ENCODE assay signal across 1 cellular context in the genomic region with DNA sequence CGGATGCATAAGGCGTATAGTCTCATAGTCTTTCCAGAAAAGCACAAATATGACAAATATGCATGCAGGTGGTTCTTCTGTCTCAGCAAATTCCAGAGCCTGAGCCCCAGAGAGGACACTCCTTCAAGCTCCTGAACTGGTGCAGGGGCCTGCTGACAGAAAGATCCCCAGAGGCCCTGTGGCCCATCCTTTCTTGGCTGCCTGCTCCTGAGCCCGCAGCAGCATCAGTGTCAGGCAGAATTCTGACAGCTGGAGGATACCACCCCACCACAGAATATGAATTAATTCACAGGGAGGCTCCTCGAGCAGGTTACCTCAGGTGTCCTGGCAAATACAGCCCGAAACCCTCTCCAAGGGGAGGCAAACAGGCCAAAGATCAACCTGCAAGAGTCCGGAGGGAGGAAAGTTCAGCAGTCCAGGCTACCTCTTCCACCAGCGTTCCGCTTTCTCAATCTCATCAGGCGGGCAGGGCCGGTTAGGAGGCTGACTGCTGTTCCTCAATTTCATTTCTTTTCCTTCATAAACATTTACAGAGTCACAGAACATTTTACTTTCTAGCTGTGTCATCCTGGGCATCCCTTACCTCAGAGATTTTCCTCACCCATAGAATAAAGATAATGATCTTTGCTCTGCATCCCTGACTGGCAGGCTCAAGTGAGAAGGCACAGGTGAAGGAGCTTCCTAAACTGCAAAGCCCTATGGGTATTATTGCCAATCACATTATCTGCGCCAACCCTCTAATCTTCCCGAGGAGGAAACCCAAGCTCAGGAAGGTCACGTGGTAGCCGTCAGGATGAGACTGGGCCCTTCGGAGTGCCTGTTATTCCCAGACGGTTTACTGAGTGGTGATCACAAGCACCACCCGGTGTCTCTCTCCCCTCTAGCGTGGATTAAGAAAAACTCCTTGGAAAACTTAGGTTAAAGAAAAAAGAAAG.
TF ChIP-seq lines count a peak whose summit lies in the region.

No MANE protein-coding gene starts in this region.

TF ChIP-seq in HepG2, 621 proteins besides CTCF, POLR2A, EP300 and RAD21 (continued from another document):
- TF ChIP-seq SALL1 (CRISPR knock-in tag; IDR thresholded peaks at IDR 0.05): 0 out of 2 replicates have a peak, but pooled peaks have one; percentile 14
TF ChIP-seq in HepG2: peak in this region for 14.
